In genomic region chr4:85658766-85659439, GRCh38 we compare ENCODE assay signal across 1 cellular context.
TF ChIP-seq lines count a peak whose summit lies in the region.

No MANE protein-coding gene starts in this region.

TF ChIP-seq in H1, 55 proteins besides CTCF, POLR2A, EP300 and RAD21:
- no peak for TF ChIP-seq NRF1 (IDR thresholded peaks at IDR 0.05; ENCODE audit: low read depth, low read length)
- TF ChIP-seq RXRA (IDR thresholded peaks at IDR 0.05; ENCODE audit: insufficient read depth, low read depth, low read length), result no peak
- TF ChIP-seq CREB1 (IDR thresholded peaks at IDR 0.05), result no peak
- TF ChIP-seq HDAC6 (IDR thresholded peaks at IDR 0.05; ENCODE audit: low read depth, low read length), result no peak
- TF ChIP-seq RBBP5 (IDR thresholded peaks at IDR 0.05; ENCODE audit: borderline replicate concordance, low read depth, low read length), result no peak
- no peak for TF ChIP-seq SP4 (IDR thresholded peaks at IDR 0.05; ENCODE audit: low read length)
- TF ChIP-seq USF2 (IDR thresholded peaks at IDR 0.05; ENCODE audit: low read length), result no peak
